12 cellular contexts compared by ENCODE assay signal in the genomic region with DNA sequence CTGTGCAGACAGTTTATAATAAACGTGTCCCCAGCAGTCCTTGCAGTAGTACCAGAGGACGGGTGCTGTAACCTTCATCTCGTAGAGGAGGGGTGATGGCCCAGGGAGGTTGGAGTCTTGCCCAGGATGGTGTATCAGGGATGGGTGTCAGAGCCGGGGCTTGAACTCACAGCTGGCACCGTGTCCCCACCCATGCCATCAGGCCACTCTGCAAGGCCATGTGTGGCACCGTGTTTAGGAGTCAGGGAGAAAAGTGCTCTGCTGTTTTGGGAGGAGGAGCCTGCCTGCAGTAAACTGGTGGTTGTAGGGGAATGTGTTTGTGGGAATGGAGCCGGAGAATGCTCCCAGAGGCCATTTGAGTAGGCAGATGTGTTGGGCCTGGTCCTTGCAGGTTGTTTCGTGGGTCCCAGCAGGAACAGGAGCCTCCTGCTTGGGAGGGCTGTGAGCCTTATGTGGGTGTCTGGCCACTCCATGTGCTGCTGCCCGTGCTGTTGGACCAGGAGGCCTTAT. TPM values are rescaled to one million over a fixed set of nuclear protein-coding genes. Genes with fewer than 3 reads are reported as not detected.
DNase-seq lines count a peak whose midpoint lies in the region; ATAC-seq and TF ChIP-seq lines count a peak whose summit lies in the region.
"Had no signal": no experiment of that assay in that cellular context is flagged by ENCODE, and none has a peak within 500 bp of the region (broad histone marks: within the 10 kb centered on the region; RNA-seq: fewer than 3 reads in every experiment).

No MANE protein-coding gene starts in this region.

- WGBS in smooth muscle cell (ENCODE audit: low lambda C conversion rate) = 37% methylated on average over 9 of the region's 9 CpGs

- H3F3A ChIP-seq in smooth muscle cell (ENCODE audit: low read depth) = peaks cover 6% of the 10 kb centered on the region

- H3K4me1 Mint-ChIP-seq in T-helper 2 cell treated with Interferon-gamma antibody and Interleukin-4, amounts not matched to agents 5 μg/mL and 100 μg/mL, for 36 hours (ENCODE audit: low read depth) = peaks cover 12% of the 10 kb centered on the region
- H3K4me1 Mint-ChIP-seq in activated CD8-positive, alpha-beta T cell treated with anti-CD3 and anti-CD28 coated beads, Interleukin-2, amount 10 ng/mL, durations not matched to agents 7 days and 5 days (ENCODE audit: low read depth) = peaks cover 19% of the 10 kb centered on the region

- DNase-seq in T-helper 2 cell treated with Interferon-gamma antibody and Interleukin-4, amounts not matched to agents 5 μg/mL and 100 μg/mL, for 36 hours (ENCODE audit: low spot score) = no peak
- DNase-seq in T-helper 2 cell = no peak
- DNase-seq in activated CD8-positive, alpha-beta T cell treated with anti-CD3 and anti-CD28 coated beads, Interleukin-2, amount 10 ng/mL, durations not matched to agents 7 days and 5 days = no peak
- peak; percentile 20 to 50 for DNase-seq in foreskin fibroblast
- no peak for DNase-seq in smooth muscle cell (lab: John Stamatoyannopoulos, UW; ENCODE audit: unreplicated experiment)
- DNase-seq: activated gamma-delta T cell, NCI-H526, nucleus accumbens, T-helper 9 cell had no signal

- H3K79me2 ChIP-seq in smooth muscle cell (ENCODE audit: low read depth) = peaks cover 17% of the 10 kb centered on the region

- peaks cover 5% of the 10 kb centered on the region for H3K4me1 ChIP-seq in smooth muscle cell (ENCODE audit: low read depth)

- H3K4me3 Mint-ChIP-seq in T-helper 2 cell treated with Interferon-gamma antibody and Interleukin-4, amounts not matched to agents 5 μg/mL and 100 μg/mL, for 36 hours = peak overlapping the region; percentile 69
- peak overlapping the region; percentile 66 for H3K4me3 Mint-ChIP-seq in activated CD8-positive, alpha-beta T cell treated with anti-CD3 and anti-CD28 coated beads, Interleukin-2, amount 10 ng/mL, durations not matched to agents 7 days and 5 days

- POLR2A ChIA-PET in activated CD8-positive, alpha-beta T cell treated with anti-CD3 and anti-CD28 coated beads, Interleukin-2, amount 10 ng/mL, durations not matched to agents 7 days and 5 days (lab: Charles Lee) = no interaction called here

- no peak overlapping the region for H3K27ac Mint-ChIP-seq in T-helper 2 cell treated with Interferon-gamma antibody and Interleukin-4, amounts not matched to agents 5 μg/mL and 100 μg/mL, for 36 hours
- no peak overlapping the region for H3K27ac Mint-ChIP-seq in activated CD8-positive, alpha-beta T cell treated with anti-CD3 and anti-CD28 coated beads, Interleukin-2, amount 10 ng/mL, durations not matched to agents 7 days and 5 days

- peak overlapping the region; percentile 3 for H3K27ac ChIP-seq in smooth muscle cell (ENCODE audit: low read depth)

- H2AFZ ChIP-seq in smooth muscle cell (ENCODE audit: low read depth) = no peak overlapping the region

- CTCF ChIA-PET in activated CD8-positive, alpha-beta T cell treated with anti-CD3 and anti-CD28 coated beads, Interleukin-2, amount 10 ng/mL, durations not matched to agents 7 days and 5 days (lab: Charles Lee) = interaction anchor here (0.7 to 3.8 kb wide), 2 partner anchors 52 to 118 kb away, joined by 3 to 28 read pairs; partner anchors contain the start of genes TTC19 and ZSWIM7

- no peaks in the 10 kb centered on the region for H3K27me3 ChIP-seq in smooth muscle cell (ENCODE audit: low read depth)

- no peak overlapping the region for H3K9ac ChIP-seq in smooth muscle cell (ENCODE audit: low read depth)

- no peaks in the 10 kb centered on the region for H3K9me3 Mint-ChIP-seq in T-helper 2 cell treated with Interferon-gamma antibody and Interleukin-4, amounts not matched to agents 5 μg/mL and 100 μg/mL, for 36 hours
- H3K9me3 Mint-ChIP-seq in activated CD8-positive, alpha-beta T cell treated with anti-CD3 and anti-CD28 coated beads, Interleukin-2, amount 10 ng/mL, durations not matched to agents 7 days and 5 days (ENCODE audit: insufficient read depth) = no peaks in the 10 kb centered on the region

- peaks cover 31% of the 10 kb centered on the region for H3K27me3 Mint-ChIP-seq in T-helper 2 cell treated with Interferon-gamma antibody and Interleukin-4, amounts not matched to agents 5 μg/mL and 100 μg/mL, for 36 hours (ENCODE audit: low read depth)
- peaks cover 22% of the 10 kb centered on the region for H3K27me3 Mint-ChIP-seq in activated CD8-positive, alpha-beta T cell treated with anti-CD3 and anti-CD28 coated beads, Interleukin-2, amount 10 ng/mL, durations not matched to agents 7 days and 5 days (ENCODE audit: low read depth)

- TF ChIP-seq CTCF in foreskin fibroblast (IDR thresholded peaks at IDR 0.05; ENCODE audit: low read depth, low read length) = no peak
- no peak for TF ChIP-seq CTCF in smooth muscle cell (IDR thresholded peaks at IDR 0.05; ENCODE audit: borderline replicate concordance, insufficient read depth, poor library complexity, severe bottlenecking)

- no peak for ATAC-seq in activated CD8-positive, alpha-beta T cell treated with anti-CD3 and anti-CD28 coated beads, Interleukin-2, amount 10 ng/mL, durations not matched to agents 7 days and 5 days
- ATAC-seq in HG03354 (IDR thresholded peaks at IDR 0.05; ENCODE audit: poor library complexity, severe bottlenecking, unreplicated experiment) (no peak), GM18502 (IDR thresholded peaks at IDR 0.05; ENCODE audit: poor library complexity, unreplicated experiment) (no peak), GM21786 (IDR thresholded peaks at IDR 0.05; ENCODE audit: unreplicated experiment) (no peak)

- peak overlapping the region; percentile 99 for H3K4me2 ChIP-seq in smooth muscle cell

- no peaks in the 10 kb centered on the region for H3K36me3 Mint-ChIP-seq in T-helper 2 cell treated with Interferon-gamma antibody and Interleukin-4, amounts not matched to agents 5 μg/mL and 100 μg/mL, for 36 hours (ENCODE audit: low read depth)
- no peaks in the 10 kb centered on the region for H3K36me3 Mint-ChIP-seq in activated CD8-positive, alpha-beta T cell treated with anti-CD3 and anti-CD28 coated beads, Interleukin-2, amount 10 ng/mL, durations not matched to agents 7 days and 5 days (ENCODE audit: low read depth)

- peaks cover 20% of the 10 kb centered on the region for H4K20me1 ChIP-seq in smooth muscle cell (ENCODE audit: low read depth)

- peak overlapping the region; percentile 59 to 77 for H3K4me3 ChIP-seq in foreskin fibroblast (ENCODE audit: low read depth in 1 of 2, low read length in 2 of 2)
- H3K4me3 ChIP-seq in smooth muscle cell = peak overlapping the region; percentile 73

- H3K9me3 ChIP-seq in smooth muscle cell (replicated peaks; ENCODE audit: low read depth) = no peaks in the 10 kb centered on the region

- no peaks in the 10 kb centered on the region for H3K36me3 ChIP-seq in smooth muscle cell (ENCODE audit: low read depth)

RNA-seq across cellular contexts. Expression of gene ADORA2B, which starts 1.7 kb away (rescaled TPM):
- total RNA-seq in activated CD8-positive, alpha-beta T cell treated with anti-CD3 and anti-CD28 coated beads, Interleukin-2, amount 10 ng/mL, durations not matched to agents 7 days and 5 days = 1 to 10 TPM; 1.7 to 2.9 TPM
- 14.2 and 24.7 TPM in 2 replicates for total RNA-seq in smooth muscle cell
- polyA plus RNA-seq in smooth muscle cell = 17.0 and 18.8 TPM in 2 replicates

RNA-seq across cellular contexts. Expression of gene ZSWIM7, which starts 52.8 kb away (rescaled TPM):
- total RNA-seq in activated CD8-positive, alpha-beta T cell treated with anti-CD3 and anti-CD28 coated beads, Interleukin-2, amount 10 ng/mL, durations not matched to agents 7 days and 5 days = 10 to 100 TPM; 19.3 to 20.0 TPM
- 11.7 and 16.8 TPM in 2 replicates for total RNA-seq in smooth muscle cell
- polyA plus RNA-seq in smooth muscle cell = 22.0 and 23.6 TPM in 2 replicates

RNA-seq across cellular contexts. Expression of gene TTC19, which starts 53.0 kb away (rescaled TPM):
- total RNA-seq in activated CD8-positive, alpha-beta T cell treated with anti-CD3 and anti-CD28 coated beads, Interleukin-2, amount 10 ng/mL, durations not matched to agents 7 days and 5 days = 10 to 100 TPM; 31.5 to 38.1 TPM
- total RNA-seq in smooth muscle cell = 18.1 and 38.7 TPM in 2 replicates
- polyA plus RNA-seq in smooth muscle cell = 17.4 and 22.9 TPM in 2 replicates

Comparison
In these comparisons a context has a peak if more than half of its experiments do, and no peak if none do; other contexts are left out.
1. DNase-seq: peak in foreskin fibroblast (2 of 2); none in T-helper 2 cell treated with Interferon-gamma antibody and Interleukin-4, amounts not matched to agents 5 μg/mL and 100 μg/mL, for 36 hours (single experiment), T-helper 2 cell (0 of 5), activated CD8-positive, alpha-beta T cell treated with anti-CD3 and anti-CD28 coated beads, Interleukin-2, amount 10 ng/mL, durations not matched to agents 7 days and 5 days (single experiment) and smooth muscle cell (single experiment).